ENCODE assay signal across 7 cellular contexts in the genomic region with DNA sequence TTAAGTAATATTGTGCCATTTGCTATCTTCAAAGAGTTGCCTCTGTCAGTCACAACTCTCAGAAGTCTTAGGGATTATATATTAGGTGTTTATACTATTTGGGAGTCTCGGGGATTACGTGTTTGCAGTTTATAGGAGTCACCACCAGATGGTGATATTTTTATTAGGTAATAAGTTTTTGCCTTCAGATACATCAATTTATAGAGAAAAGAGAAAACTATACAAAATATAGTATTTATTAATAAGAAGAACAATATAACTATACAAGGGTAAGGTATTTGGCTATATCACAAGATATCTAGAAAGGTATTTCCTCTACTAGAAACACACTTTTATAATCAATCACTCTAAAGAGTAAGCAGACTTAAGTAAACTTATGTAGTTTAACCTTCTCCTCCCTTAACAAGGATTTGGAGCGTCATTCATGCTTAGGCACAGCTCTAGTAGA. TPM values are rescaled to one million over a fixed set of nuclear protein-coding genes. Genes with fewer than 3 reads are reported as not detected.
A peak's percentile ranks its signal among the peaks of the same experiment; 100 is the strongest.
DNase-seq lines count a peak whose midpoint lies in the region; ATAC-seq, FAIRE-seq and TF ChIP-seq lines count a peak whose summit lies in the region.

No MANE protein-coding gene starts in this region.

- peak; percentile 95 for FAIRE-seq in G401.6 (lab: Jason Lieb, UNC)

- ATAC-seq in HG03342 (IDR thresholded peaks at IDR 0.05; ENCODE audit: unreplicated experiment): peak; percentile 65

- TF ChIP-seq CTCF in epithelial cell of proximal tubule (conservative IDR thresholded peaks at IDR 0.05; ENCODE audit: low read depth, low read length): peak; percentile 61

- no peak overlapping the region for H3K4me3 ChIP-seq in epithelial cell of proximal tubule (ENCODE audit: low read depth, low read length)

- DNase-seq in OCI-M1 (lab: John Stamatoyannopoulos, UW) (peak; percentile 58), epithelial cell of proximal tubule (ENCODE audit: low read depth) (no peak), renal cortical epithelial cell (ENCODE audit: low read depth) (peak; percentile 58), GDM1 (lab: John Stamatoyannopoulos, UW) (no peak)
- no peak for DNase-seq in stimulated activated naive CD4-positive, alpha-beta T cell treated with Interleukin-2 at 50 U/mL for 16 hours (lab: John Stamatoyannopoulos, UW)

RNA-seq across cellular contexts. Expression of a gene that starts 10.7 kb away (rescaled TPM):
- total RNA-seq in epithelial cell of proximal tubule: 24.5 and 49.7 TPM in 2 replicates
- total RNA-seq in renal cortical epithelial cell: 46.9 and 78.3 TPM in 2 replicates

Comparison
In these comparisons a context has a peak if more than half of its experiments do, and no peak if none do; other contexts are left out.
1. DNase-seq: peak in OCI-M1 (single experiment) and renal cortical epithelial cell (single experiment); none in epithelial cell of proximal tubule (single experiment), GDM1 (single experiment) and stimulated activated naive CD4-positive, alpha-beta T cell treated with Interleukin-2 at 50 U/mL for 16 hours (single experiment).